In genomic region chr9:129282308-129283211, GRCh38 we compare ENCODE assay signal across 11 cellular contexts.
DNase-seq lines count a peak whose midpoint lies in the region; TF ChIP-seq lines count a peak whose summit lies in the region.
"Had no signal": no experiment of that assay in that cellular context is flagged by ENCODE, and none has a peak within 500 bp of the region (broad histone marks: within the 10 kb centered on the region; RNA-seq: fewer than 3 reads in every experiment).

No MANE protein-coding gene starts in this region.

- DNase-seq in T47D (ENCODE audit: low read depth in 1 of 2, low spot score in 1 of 2) (peak; percentile 61), MCF 10A (ENCODE audit: unreplicated experiment) (no peak), epithelial cell of esophagus (ENCODE audit: low read depth) (no peak), uterus (no peak), OCI-M1 (lab: John Stamatoyannopoulos, UW) (no peak), activated gamma-delta T cell (lab: John Stamatoyannopoulos, UW) (no peak), occipital lobe (lab: John Stamatoyannopoulos, UW) (no peak)
- DNase-seq: activated naive CD4-positive, alpha-beta T cell treated with anti-CD3 and anti-CD28 coated beads, Interleukin-2, amount 50 U/mL, for 16 hours; BE2C had no signal

- H3K9me3 ChIP-seq in muscle layer of duodenum (ENCODE audit: control insufficient read depth in 1 of 2, low read length in 2 of 2) (no peaks in the 10 kb centered on the region), uterus (no peaks in the 10 kb centered on the region)
- H3K9me3 ChIP-seq: BE2C had no signal

- no peak for TF ChIP-seq POLR2A in uterus (IDR thresholded peaks at IDR 0.05)

- no peaks in the 10 kb centered on the region for H3K27me3 Mint-ChIP-seq in MCF 10A (ENCODE audit: insufficient read depth, unreplicated experiment)

- peaks cover 6% of the 10 kb centered on the region for H3K36me3 Mint-ChIP-seq in MCF 10A (ENCODE audit: insufficient read depth, unreplicated experiment)

- no peak overlapping the region for H3K27ac Mint-ChIP-seq in MCF 10A (ENCODE audit: low read depth, unreplicated experiment)

- H3K4me3 Mint-ChIP-seq in MCF 10A (ENCODE audit: unreplicated experiment): no peak overlapping the region

- H3K27ac ChIP-seq in muscle layer of duodenum (ENCODE audit: low read length): no peak overlapping the region
- H3K27ac ChIP-seq in uterus: peak overlapping the region; percentile 43 to 56
- H3K27ac ChIP-seq: SK-N-MC had no signal

- H3K4me1 Mint-ChIP-seq in MCF 10A (ENCODE audit: insufficient read depth, unreplicated experiment): peaks cover 8% of the 10 kb centered on the region

- TF ChIP-seq CTCF in MCF 10A (IDR thresholded peaks at IDR 0.05; ENCODE audit: unreplicated experiment) (no peak), epithelial cell of esophagus (IDR thresholded peaks at IDR 0.05; ENCODE audit: insufficient read depth, low read depth, low read length, missing control alignments) (no peak), uterus (IDR thresholded peaks at IDR 0.05) (no peak)

- intact Hi-C loops in MCF 10A (cut with micrococcal nuclease) (no loop called here), uterus (cut with DNase I; ENCODE audit: low total_unique reads) (no loop called here)

- CTCF ChIA-PET in MCF 10A (lab: Yijun Ruan, JAX): no interaction called here

- in situ Hi-C loops in T47D (cut with HindIII; ENCODE audit: low pct_unique_long_range_greater_than_20kb, low sequenced_read_pairs): no loop called here

- no peaks in the 10 kb centered on the region for H3K9me3 Mint-ChIP-seq in MCF 10A (ENCODE audit: unreplicated experiment)

- H3K4me3 ChIP-seq in epithelial cell of esophagus (ENCODE audit: low read length) (peak overlapping the region; percentile 0), muscle layer of duodenum (ENCODE audit: low read depth in 1 of 2, low read length in 2 of 2) (peak overlapping the region; percentile 54 to 55), uterus (peak overlapping the region; percentile 21 to 25)
- H3K4me3 ChIP-seq: SK-N-MC had no signal

- no TSS peak for BruUV-seq in MCF 10A (replicated peaks; lab: Mats Ljungman, UMichigan)

- no peaks in the 10 kb centered on the region for H3K4me1 ChIP-seq in muscle layer of duodenum (ENCODE audit: control insufficient read depth in 1 of 2, insufficient read depth in 2 of 2, low read length in 2 of 2)
- no peaks in the 10 kb centered on the region for H3K4me1 ChIP-seq in uterus

- POLR2A ChIA-PET in MCF 10A (lab: Yijun Ruan, JAX): no interaction called here

- H3K36me3 ChIP-seq in muscle layer of duodenum (ENCODE audit: control insufficient read depth in 1 of 2, insufficient read depth in 2 of 2, low read length in 2 of 2) (no peaks in the 10 kb centered on the region), uterus (no peaks in the 10 kb centered on the region)
- H3K36me3 ChIP-seq: BE2C had no signal

- H3K27me3 ChIP-seq in muscle layer of duodenum (ENCODE audit: low read depth, low read length) (no peaks in the 10 kb centered on the region), uterus (no peaks in the 10 kb centered on the region)
- H3K27me3 ChIP-seq: BE2C had no signal

Comparison
In these comparisons a context has a peak if more than half of its experiments do, and no peak if none do; other contexts are left out.
1. DNase-seq: peak in T47D (2 of 2); none in MCF 10A (single experiment), epithelial cell of esophagus (single experiment), uterus (0 of 2), OCI-M1 (single experiment), activated gamma-delta T cell (single experiment) and occipital lobe (single experiment).
2. H3K4me3 ChIP-seq: peak in every context shown above with its lines; median percentile 54 in muscle layer of duodenum; 23 in uterus; 0 in epithelial cell of esophagus.